In genomic region chr13:110303644-110304043, GRCh38 we compare ENCODE assay signal across 19 cellular contexts. TPM values are rescaled to one million over a fixed set of nuclear protein-coding genes. Genes with fewer than 3 reads are reported as not detected.
DNase-seq lines count a peak whose midpoint lies in the region; ATAC-seq and TF ChIP-seq lines count a peak whose summit lies in the region.
"Had no signal": no experiment of that assay in that cellular context is flagged by ENCODE, and none has a peak within 500 bp of the region (broad histone marks: within the 10 kb centered on the region; RNA-seq: fewer than 3 reads in every experiment).

No MANE protein-coding gene starts in this region.

- 41 to 54% (median 43%) methylated on average over 7 of the region's 7 CpGs for WGBS in heart left ventricle, 4 donors
- WGBS in prostate gland: 83% methylated on average over 7 of the region's 7 CpGs

- peak in 1 of 5 donors; percentile 13 for DNase-seq in heart left ventricle
- DNase-seq in Right ventricle myocardium superior: no peak
- no peak for DNase-seq in fibroblast of villous mesenchyme (ENCODE audit: low read depth)
- DNase-seq in prostate gland (ENCODE audit: low spot score): no peak
- DNase-seq in uterus: no peak
- no peak for DNase-seq in epidermal melanocyte (ENCODE audit: insufficient read length, low spot score)
- DNase-seq in effector CD4-positive, alpha-beta T cell: no peak
- DNase-seq in dermis blood vessel endothelial cell: no peak
- DNase-seq: activated CD4-positive, alpha-beta T cell treated with anti-CD3 and anti-CD28 coated beads, Interleukin-2, amount 10 ng/mL, durations not matched to agents 24 days and 14 days; activated gamma-delta T cell treated with Interleukin-2 at 50 U/mL for 16 hours; CD4-positive, alpha-beta T cell; DND-41; H7; KG1; NCI-H1092; NCI-H2107; NCI-H524 had no signal

- H3K27ac ChIP-seq in heart left ventricle (peak overlapping the region in 11 of 12 donors; percentile 62 to 99 (median 97)), prostate gland (peak overlapping the region; percentile 86 to 91), uterus (peak overlapping the region; percentile 99 to 100)
- H3K27ac ChIP-seq: parathyroid adenoma, SK-N-MC had no signal

- no peak for TF ChIP-seq CTCF in heart left ventricle (IDR thresholded peaks at IDR 0.05)
- no peak for TF ChIP-seq CTCF in fibroblast of villous mesenchyme (IDR thresholded peaks at IDR 0.05; ENCODE audit: insufficient read depth, low read depth, low read length)
- TF ChIP-seq CTCF in prostate gland (IDR thresholded peaks at IDR 0.05): no peak
- TF ChIP-seq CTCF in uterus (IDR thresholded peaks at IDR 0.05): no peak

- H3K27me3 ChIP-seq in heart left ventricle (peaks cover 0 to 27% (median 0%) of the 10 kb centered on the region in 9 donors), prostate gland (replicated peaks; ENCODE audit: insufficient read depth) (no peaks in the 10 kb centered on the region), uterus (no peaks in the 10 kb centered on the region)

- peak overlapping the region in 10 of 12 donors; percentile 0 to 93 (median 82) for H3K4me3 ChIP-seq in heart left ventricle
- peak overlapping the region; percentile 88 for H3K4me3 ChIP-seq in fibroblast of villous mesenchyme (ENCODE audit: low read depth, low read length)
- no peak overlapping the region for H3K4me3 ChIP-seq in prostate gland
- no peak overlapping the region for H3K4me3 ChIP-seq in uterus
- H3K4me3 ChIP-seq: SK-N-MC had no signal

- no peak for TF ChIP-seq POLR2A in heart left ventricle (IDR thresholded peaks at IDR 0.05)
- no peak for TF ChIP-seq POLR2A in prostate gland (IDR thresholded peaks at IDR 0.05)
- no peak for TF ChIP-seq POLR2A in uterus (IDR thresholded peaks at IDR 0.05)

- H3K4me1 ChIP-seq in heart left ventricle: peaks cover 12 to 75% (median 64%) of the 10 kb centered on the region in 12 donors
- no peaks in the 10 kb centered on the region for H3K4me1 ChIP-seq in prostate gland (replicated peaks)
- H3K4me1 ChIP-seq in uterus: peaks cover 0 to 5% of the 10 kb centered on the region in 2 donors
- H3K4me1 ChIP-seq: parathyroid adenoma had no signal

- intact Hi-C loops in heart left ventricle (cut with DNase I): loop anchor here in 6 of 10 donors (5.0 to 10.0 kb wide), 5 partner anchors 36 to 111 kb away; no protein-coding TSS in a partner anchor
- intact Hi-C loops in Right ventricle myocardium superior (cut with DNase I): loop anchor here (5.0 kb wide), 1 partner anchor 46 kb away; no protein-coding TSS in a partner anchor
- intact Hi-C loops in prostate gland (cut with DNase I): no loop called here
- intact Hi-C loops in uterus (cut with DNase I; ENCODE audit: low total_unique reads): loop anchor here (10.0 kb wide), 1 partner anchor 49 kb away; no protein-coding TSS in a partner anchor

- H3K36me3 ChIP-seq in heart left ventricle (peaks cover 0 to 17% (median 0%) of the 10 kb centered on the region in 9 donors), prostate gland (no peaks in the 10 kb centered on the region), uterus (no peaks in the 10 kb centered on the region)

- ATAC-seq in heart left ventricle: no peak
- ATAC-seq in Right ventricle myocardium superior (ENCODE audit: poor library complexity): no peak

- H3K9me3 ChIP-seq in heart left ventricle (no peaks in the 10 kb centered on the region), prostate gland (no peaks in the 10 kb centered on the region), uterus (no peaks in the 10 kb centered on the region)

RNA-seq across cellular contexts. Expression of gene COL4A1, which starts 3.3 kb away (rescaled TPM):
- 100 to 1,000 TPM in 8 of 9 donors, 10 to 100 TPM in 1; 91.9 to 428 (median 184) TPM for total RNA-seq in heart left ventricle
- 100 to 1,000 TPM in 1 of 2 donors, 10 to 100 TPM in 1; 52.6 to 194 TPM for polyA plus RNA-seq in heart left ventricle
- 107 TPM for total RNA-seq in Right ventricle myocardium superior
- total RNA-seq in fibroblast of villous mesenchyme: 1,391 and 1,673 TPM in 2 replicates
- total RNA-seq in prostate gland: 100 to 1,000 TPM in 1 of 2 donors, 10 to 100 TPM in 1; 37.3 to 132 TPM
- total RNA-seq in uterus: 100 to 1,000 TPM; 164 to 737 (median 209) TPM
- total RNA-seq in dermis blood vessel endothelial cell: 1,485 and 1,882 TPM in 2 replicates
- total RNA-seq: activated CD4-positive, alpha-beta T cell treated with anti-CD3 and anti-CD28 coated beads, Interleukin-2, amount 10 ng/mL, durations not matched to agents 24 days and 14 days had no signal

RNA-seq across cellular contexts. Expression of gene COL4A2, which starts 3.4 kb away (rescaled TPM):
- total RNA-seq in heart left ventricle (100 to 1,000 TPM in 8 of 9 donors, 10 to 100 TPM in 1; 94.0 to 377 (median 166) TPM), Right ventricle myocardium superior (91.2 TPM), fibroblast of villous mesenchyme (756 and 1,116 TPM in 2 replicates), prostate gland (100 to 1,000 TPM in 1 of 2 donors, 10 to 100 TPM in 1; 82.8 to 193 TPM), uterus (100 to 1,000 TPM; 157 to 606 (median 284) TPM), dermis blood vessel endothelial cell (1,112 and 1,320 TPM in 2 replicates)
- 100 to 1,000 TPM in 1 of 2 donors, 10 to 100 TPM in 1; 92.4 to 220 TPM for polyA plus RNA-seq in heart left ventricle
- total RNA-seq: activated CD4-positive, alpha-beta T cell treated with anti-CD3 and anti-CD28 coated beads, Interleukin-2, amount 10 ng/mL, durations not matched to agents 24 days and 14 days; CD4-positive, alpha-beta T cell had no signal

Comparison
In these comparisons a context has a peak if more than half of its experiments do, and no peak if none do; other contexts are left out.
1. H3K4me3 ChIP-seq: peak in heart left ventricle (10 of 12) and fibroblast of villous mesenchyme (single experiment); none in prostate gland (0 of 2) and uterus (0 of 2).
2. Peak in every context shown above with its lines, with median percentiles within 50 percentile points of each other: H3K27ac ChIP-seq.